Comparison of ENCODE assay signal across 9 cellular contexts in the genomic region with DNA sequence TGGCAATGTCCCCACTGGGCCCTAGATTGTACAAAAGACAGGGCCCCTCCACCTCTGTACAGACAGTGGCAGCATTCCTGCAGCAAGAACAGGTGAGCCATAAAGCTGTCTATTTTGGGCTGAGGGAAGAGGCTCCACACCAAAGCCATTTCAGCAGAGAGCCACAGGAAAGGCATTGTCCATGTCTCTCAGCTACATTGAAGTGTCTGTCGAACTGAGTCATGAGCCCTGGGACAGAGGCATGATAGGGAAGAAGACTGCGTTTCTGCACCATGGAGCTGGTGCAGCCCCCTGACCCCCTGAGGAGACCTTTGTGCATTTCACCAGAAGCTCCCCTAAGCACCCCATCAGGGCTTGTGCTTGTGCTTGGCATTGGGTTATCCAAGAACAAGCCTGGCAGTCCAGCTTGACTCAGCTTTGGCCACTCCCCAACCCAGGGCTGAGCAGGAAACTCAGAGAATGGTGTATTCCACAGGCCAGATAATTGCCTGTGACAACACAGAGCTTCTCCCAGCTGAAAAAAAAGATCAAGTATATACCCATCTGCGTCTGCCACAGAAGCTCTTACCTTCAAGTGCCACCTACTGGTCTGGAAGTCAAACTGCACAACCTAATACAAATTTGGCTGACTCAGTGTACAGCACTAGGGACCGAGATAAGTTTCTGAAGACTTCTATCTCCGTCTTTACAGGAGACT. TPM values are rescaled to one million over a fixed set of nuclear protein-coding genes. Genes with fewer than 3 reads are reported as not detected.
DNase-seq lines count a peak whose midpoint lies in the region; ATAC-seq, FAIRE-seq and TF ChIP-seq lines count a peak whose summit lies in the region.
"Had no signal": no experiment of that assay in that cellular context is flagged by ENCODE, and none has a peak within 500 bp of the region (broad histone marks: within the 10 kb centered on the region; RNA-seq: fewer than 3 reads in every experiment).

No MANE protein-coding gene starts in this region.

- H3K27me3 ChIP-seq in astrocyte (ENCODE audit: insufficient read depth, low read length) (no peaks in the 10 kb centered on the region), tibial nerve (no peaks in the 10 kb centered on the region)

- no peak overlapping the region for H3K4me3 ChIP-seq in astrocyte (ENCODE audit: insufficient read depth, low read depth, low read length)
- no peak overlapping the region for H3K4me3 ChIP-seq in tibial nerve

- TF ChIP-seq CTCF in C4-2B (conservative IDR thresholded peaks at IDR 0.05) (peak; percentile 88), astrocyte (IDR thresholded peaks at IDR 0.05; ENCODE audit: insufficient read depth, low read depth, low read length) (peak; percentile 75), tibial nerve (IDR thresholded peaks at IDR 0.05) (peak; percentile 51 to 70 (median 59))

- no peaks in the 10 kb centered on the region for H3K9me3 Mint-ChIP-seq in astrocyte (ENCODE audit: unreplicated experiment)

- H2AFZ ChIP-seq in astrocyte (ENCODE audit: low read depth, low read length): no peak overlapping the region

- H3K9ac ChIP-seq in astrocyte (ENCODE audit: low read length): no peak overlapping the region

- no peaks in the 10 kb centered on the region for H4K20me1 ChIP-seq in astrocyte (ENCODE audit: insufficient read depth, low read length)

- no peaks in the 10 kb centered on the region for H3K4me1 Mint-ChIP-seq in astrocyte (ENCODE audit: low read depth, unreplicated experiment)
- H3K4me1 Mint-ChIP-seq: IgD-negative memory B cell had no signal

- H3K36me3 Mint-ChIP-seq in astrocyte (ENCODE audit: low read depth, unreplicated experiment): peaks cover 1% of the 10 kb centered on the region

- H3K9me3 ChIP-seq in astrocyte (ENCODE audit: insufficient read depth, low read depth, low read length) (no peaks in the 10 kb centered on the region), tibial nerve (peaks cover 0 to 8% (median 0%) of the 10 kb centered on the region in 4 donors)

- peak; percentile 87 for FAIRE-seq in astrocyte (lab: Jason Lieb, UNC)

- no peak for TF ChIP-seq EP300 in tibial nerve (IDR thresholded peaks at IDR 0.05)

- no peak overlapping the region for H3K4me3 Mint-ChIP-seq in astrocyte (ENCODE audit: unreplicated experiment)
- H3K4me3 Mint-ChIP-seq: IgD-negative memory B cell had no signal

- ATAC-seq in GM19043 (IDR thresholded peaks at IDR 0.05; ENCODE audit: low read depth, unreplicated experiment) (peak; percentile 83), HG03280 (IDR thresholded peaks at IDR 0.05; ENCODE audit: unreplicated experiment) (peak; percentile 92), GM21737 (IDR thresholded peaks at IDR 0.05; ENCODE audit: unreplicated experiment) (no peak)

- H3K27me3 Mint-ChIP-seq in astrocyte (ENCODE audit: low read depth, unreplicated experiment): peaks cover 27% of the 10 kb centered on the region

- no peak overlapping the region for H3K27ac Mint-ChIP-seq in astrocyte (ENCODE audit: unreplicated experiment)
- H3K27ac Mint-ChIP-seq: IgD-negative memory B cell had no signal

- H3K36me3 ChIP-seq in astrocyte (ENCODE audit: insufficient read depth, low read length): no peaks in the 10 kb centered on the region
- H3K36me3 ChIP-seq in tibial nerve: no peaks in the 10 kb centered on the region

- no peak for TF ChIP-seq POLR2A in tibial nerve (IDR thresholded peaks at IDR 0.05)

- WGBS in tibial nerve, 2 donors: 43 to 56% methylated on average over 5 of the region's 5 CpGs

- peak; percentile 20 for DNase-seq in NCI-H345 treated with DMSO at 0.1 percent for 48 hours (lab: John Stamatoyannopoulos, UW; ENCODE audit: unreplicated experiment)
- DNase-seq in astrocyte (ENCODE audit: low read depth): peak; percentile 57
- DNase-seq in islet precursor cell: peak; percentile 86
- DNase-seq in tibial nerve (ENCODE audit: low spot score in 2 of 2): no peak

- H3K27ac ChIP-seq in C4-2B: no peak overlapping the region
- H3K27ac ChIP-seq in astrocyte (ENCODE audit: low read depth, low read length): no peak overlapping the region
- H3K27ac ChIP-seq in tibial nerve: no peak overlapping the region

- no peak overlapping the region for H3K4me2 ChIP-seq in astrocyte (ENCODE audit: low read length)

- H3K4me1 ChIP-seq in astrocyte (ENCODE audit: insufficient read depth, low read length): no peaks in the 10 kb centered on the region
- peaks cover 0 to 10% (median 0%) of the 10 kb centered on the region in 4 donors for H3K4me1 ChIP-seq in tibial nerve

- H3K79me2 ChIP-seq in astrocyte (ENCODE audit: insufficient read depth, low read length): no peaks in the 10 kb centered on the region

RNA-seq across cellular contexts. Expression of a gene that starts 5.9 kb away (rescaled TPM):
- total RNA-seq in astrocyte (0.29 and 0.39 TPM in 2 replicates), tibial nerve (10 to 100 TPM; 31.2 to 44.0 (median 34.5) TPM)

Comparison
In these comparisons a context has a peak if more than half of its experiments do, and no peak if none do; other contexts are left out.
1. DNase-seq: peak in NCI-H345 treated with DMSO at 0.1 percent for 48 hours (single experiment), astrocyte (single experiment) and islet precursor cell (single experiment); none in tibial nerve (0 of 2).
2. RNA of a gene that starts 5.9 kb away (total RNA-seq): 31.2 to 44.0 TPM in tibial nerve; 0.29 to 0.39 TPM in astrocyte; every median in the first group is over 10 times any median in the second.
3. Peak in every context shown above with its lines, with median percentiles within 50 percentile points of each other: CTCF ChIP-seq.